Comparison of ENCODE assay signal across 30 cellular contexts in genomic region chr6:21423106-21423854, GRCh38.
A peak's percentile ranks its signal among the peaks of the same experiment; 100 is the strongest.
DNase-seq lines count a peak whose midpoint lies in the region; FAIRE-seq and TF ChIP-seq lines count a peak whose summit lies in the region.
"Had no signal": no experiment of that assay in that cellular context is flagged by ENCODE, and none has a peak within 500 bp of the region (broad histone marks: within the 10 kb centered on the region; RNA-seq: fewer than 3 reads in every experiment).

No MANE protein-coding gene starts in this region.

- H4K20me1 ChIP-seq in H1 (replicated peaks in 1 of 2; ENCODE audit: control insufficient read depth in 1 of 2, insufficient read depth in 2 of 2, low read length in 2 of 2) (no peaks in the 10 kb centered on the region), neural progenitor cell (ENCODE audit: low read depth) (no peaks in the 10 kb centered on the region)

- H2BK5ac ChIP-seq in H1 (ENCODE audit: low read depth, low read length), result no peak overlapping the region

- TF ChIP-seq RAD21 in H1 (IDR thresholded peaks at IDR 0.05 in 1 of 2, conservative IDR thresholded peaks at IDR 0.05 in 1 of 2; ENCODE audit: low read depth in 2 of 2, low read length in 2 of 2), result no peak

- H3K23me2 ChIP-seq in H1 (ENCODE audit: low read depth, low read length), result no peaks in the 10 kb centered on the region

- peak overlapping the region; percentile 41; the same call in 1 of the 2 replicates for H2AFZ ChIP-seq in H1 (ENCODE audit: low read length)
- H2AFZ ChIP-seq in neural progenitor cell (replicated peaks), result peak overlapping the region; percentile 84
- H2AFZ ChIP-seq: GM23248 had no signal

- H3K4ac ChIP-seq in H1 (replicated peaks; ENCODE audit: insufficient read length, low read depth, low read length), result no peak overlapping the region

- H3K27me3 ChIP-seq in H1 (replicated peaks in 1 of 4; ENCODE audit: control insufficient read depth in 3 of 4, extremely low read depth in 1 of 4, insufficient read depth in 3 of 4, low read length in 3 of 4) (no peaks in the 10 kb centered on the region), neural progenitor cell (no peaks in the 10 kb centered on the region), suprapubic skin (no peaks in the 10 kb centered on the region), stomach (no peaks in the 10 kb centered on the region)
- H3K27me3 ChIP-seq: breast epithelium, ovary, SJCRH30, upper lobe of right lung had no signal

- no peaks in the 10 kb centered on the region for H3F3A ChIP-seq in neural progenitor cell (ENCODE audit: low read depth)

- no peaks in the 10 kb centered on the region for H3K79me1 ChIP-seq in H1 (ENCODE audit: low read depth, low read length)

- H3K23ac ChIP-seq in H1 (ENCODE audit: insufficient read length), result no peak overlapping the region

- H3K9me3 ChIP-seq in H1 (ENCODE audit: insufficient read depth in 2 of 2, low read depth in 1 of 2, low read length in 1 of 2) (peaks cover 8 to 10% of the 10 kb centered on the region in 2 experiments; a peak in 3 of 4 replicates), neural progenitor cell (ENCODE audit: low read depth) (no peaks in the 10 kb centered on the region), suprapubic skin (no peaks in the 10 kb centered on the region), stomach (no peaks in the 10 kb centered on the region)
- H3K9me3 ChIP-seq: ovary, SJCRH30, upper lobe of right lung had no signal

- no peaks in the 10 kb centered on the region for H3K36me3 ChIP-seq in H1 (ENCODE audit: control insufficient read depth in 2 of 4, insufficient read depth in 4 of 4, low read length in 3 of 4)
- H3K36me3 ChIP-seq in neural progenitor cell, result peaks cover 3% of the 10 kb centered on the region
- no peaks in the 10 kb centered on the region for H3K36me3 ChIP-seq in suprapubic skin
- no peaks in the 10 kb centered on the region for H3K36me3 ChIP-seq in stomach
- H3K36me3 ChIP-seq: breast epithelium, ovary, SJCRH30, upper lobe of right lung had no signal

- no peak overlapping the region for H2BK12ac ChIP-seq in H1 (ENCODE audit: low read depth, low read length)

- H3K27ac Mint-ChIP-seq in neural progenitor cell, result no peak overlapping the region
- no peak overlapping the region for H3K27ac Mint-ChIP-seq in activated T-cell treated with anti-CD3 and anti-CD28 coated beads, Interleukin-2, amount 50 U/mL, for 24 hours
- H3K27ac Mint-ChIP-seq: activated B cell treated with CpG ODN at 0.5 μM for 24 hours; activated CD4-positive, alpha-beta T cell treated with anti-CD3 and anti-CD28 coated beads, Interleukin-2, amount 10 ng/mL, durations not matched to agents 7 days and 5 days; activated naive CD8-positive, alpha-beta T cell; CD4-positive, alpha-beta memory T cell; nephron; stimulated activated memory B cell treated with anti-CD40 and anti-IgM and Interleukin-4, amounts not matched to agents 10 μg/mL and 1 μg/mL and 100 μg/mL, for 72 hours had no signal

- no peak for TF ChIP-seq POLR2A in H1 (IDR thresholded peaks at IDR 0.05; ENCODE audit: control extremely low read depth in 1 of 2, low read depth in 2 of 2, low read length in 2 of 2)
- no peak for TF ChIP-seq POLR2A in suprapubic skin (IDR thresholded peaks at IDR 0.05)
- no peak for TF ChIP-seq POLR2A in stomach (IDR thresholded peaks at IDR 0.05)

- POLR2A ChIA-PET in H1 (lab: Charles Lee; ENCODE audit: partially characterized antibody), result interaction anchor here (0.7 kb wide), 1 partner anchor 91 kb away, joined by 3 read pairs; no protein-coding TSS in a partner anchor

- peaks cover 13% of the 10 kb centered on the region for H3K9me3 Mint-ChIP-seq in neural progenitor cell
- no peaks in the 10 kb centered on the region for H3K9me3 Mint-ChIP-seq in activated T-cell treated with anti-CD3 and anti-CD28 coated beads, Interleukin-2, amount 50 U/mL, for 24 hours

- no peak overlapping the region for H2BK20ac ChIP-seq in H1 (ENCODE audit: low read length)

- H3K4me3 Mint-ChIP-seq in neural progenitor cell, result no peak overlapping the region
- H3K4me3 Mint-ChIP-seq in activated T-cell treated with anti-CD3 and anti-CD28 coated beads, Interleukin-2, amount 50 U/mL, for 24 hours, result no peak overlapping the region
- H3K4me3 Mint-ChIP-seq: activated B cell treated with CpG ODN at 0.5 μM for 24 hours; activated CD4-positive, alpha-beta T cell treated with anti-CD3 and anti-CD28 coated beads, Interleukin-2, amount 10 ng/mL, durations not matched to agents 7 days and 5 days; activated naive CD8-positive, alpha-beta T cell; CD4-positive, alpha-beta memory T cell; nephron; stimulated activated memory B cell treated with anti-CD40 and anti-IgM and Interleukin-4, amounts not matched to agents 10 μg/mL and 1 μg/mL and 100 μg/mL, for 72 hours had no signal

- no peak overlapping the region for H3K14ac ChIP-seq in H1 (ENCODE audit: insufficient read length)

- no peak overlapping the region for H3K4me3 ChIP-seq in H1 (ENCODE audit: extremely low read depth in 1 of 4, insufficient read depth in 2 of 4, low read depth in 3 of 4, low read length in 4 of 4)
- no peak overlapping the region for H3K4me3 ChIP-seq in neural progenitor cell
- H3K4me3 ChIP-seq in suprapubic skin, result no peak overlapping the region
- H3K4me3 ChIP-seq in stomach, result no peak overlapping the region
- H3K4me3 ChIP-seq: breast epithelium, dorsolateral prefrontal cortex, GM23248, ovary, SJCRH30, upper lobe of right lung had no signal

- no peak overlapping the region for H3K27ac ChIP-seq in H1 (ENCODE audit: low read depth, low read length)
- H3K27ac ChIP-seq in neural progenitor cell, result no peak overlapping the region
- no peak overlapping the region for H3K27ac ChIP-seq in suprapubic skin
- H3K27ac ChIP-seq in stomach, result no peak overlapping the region
- H3K27ac ChIP-seq: breast epithelium, dorsolateral prefrontal cortex, GM23248, HL-60, ovary, SJCRH30, upper lobe of right lung had no signal

- peaks cover 14% of the 10 kb centered on the region for H3K27me3 Mint-ChIP-seq in neural progenitor cell (ENCODE audit: insufficient read depth, low read depth)
- peaks cover 28% of the 10 kb centered on the region for H3K27me3 Mint-ChIP-seq in activated T-cell treated with anti-CD3 and anti-CD28 coated beads, Interleukin-2, amount 50 U/mL, for 24 hours
- H3K27me3 Mint-ChIP-seq: activated naive CD8-positive, alpha-beta T cell; stimulated activated memory B cell treated with anti-CD40 and anti-IgM and Interleukin-4, amounts not matched to agents 10 μg/mL and 1 μg/mL and 100 μg/mL, for 72 hours had no signal

- H3K79me2 ChIP-seq in H1 (ENCODE audit: control insufficient read depth in 1 of 2, insufficient read depth in 2 of 2, low read length in 2 of 2) (no peaks in the 10 kb centered on the region), neural progenitor cell (ENCODE audit: low read depth) (no peaks in the 10 kb centered on the region)

- H3K4me1 ChIP-seq in H1 (replicated peaks in 1 of 4; ENCODE audit: control insufficient read depth in 3 of 4, insufficient read depth in 4 of 4, low read length in 3 of 4), result peaks cover 0 to 4% (median 0%) of the 10 kb centered on the region in 4 experiments; a peak in 1 of 7 replicates
- H3K4me1 ChIP-seq in neural progenitor cell, result peaks cover 9% of the 10 kb centered on the region
- H3K4me1 ChIP-seq in suprapubic skin, result no peaks in the 10 kb centered on the region
- H3K4me1 ChIP-seq in stomach, result no peaks in the 10 kb centered on the region
- H3K4me1 ChIP-seq: SJCRH30 had no signal

- WGBS in H1 (ENCODE audit: extremely low coverage in 1 of 2, insufficient coverage in 1 of 2, insufficient read length in 1 of 2, insufficient replicate concordance in 2 of 2, low coverage in 1 of 2, low lambda C conversion rate in 2 of 2, missing lambda C conversion rate in 1 of 2), 2 experiments, result 87% methylated on average over 12 of the region's 21 CpGs; no CpG with 5 or more reads in 1 of the 2 experiments
- 81% methylated on average over 16 of the region's 21 CpGs for WGBS in suprapubic skin
- 87 to 94% (median 91%) methylated on average over 11 to 21 of the region's 21 CpGs for WGBS in stomach, 5 donors

- CTCF ChIA-PET in H1 (lab: Charles Lee; ENCODE audit: partially characterized antibody), result no interaction called here

- peak; percentile 67 for DNase-seq in ELF-1 (ENCODE audit: low read depth, low spot score)
- DNase-seq in NCI-H82 (lab: John Stamatoyannopoulos, UW), result peak; percentile 84
- no peak for DNase-seq in H1 (ENCODE audit: low read depth in 1 of 2, low spot score in 2 of 2)
- DNase-seq in neural progenitor cell (ENCODE audit: low spot score), result peak; percentile 66
- DNase-seq in suprapubic skin (ENCODE audit: low spot score in 2 of 2), result no peak
- DNase-seq in activated T-cell treated with anti-CD3 and anti-CD28 coated beads, Interleukin-2, amount 50 U/mL, for 24 hours, result no peak
- DNase-seq in stomach, result no peak
- no peak for DNase-seq in NCI-H2081 treated with DMSO at 0.1 percent for 48 hours (lab: John Stamatoyannopoulos, UW)
- DNase-seq: activated B cell treated with CpG ODN at 0.5 μM for 24 hours; activated CD4-positive, alpha-beta T cell treated with anti-CD3 and anti-CD28 coated beads, Interleukin-2, amount 10 ng/mL, durations not matched to agents 7 days and 5 days; activated effector memory CD4-positive, alpha-beta T cell treated with Interleukin-2 at 50 U/mL for 16 hours; anterior cingulate cortex; CD4-positive, alpha-beta memory T cell; DMS 273 treated with DMSO at 0.1 percent for 48 hours; dorsolateral prefrontal cortex; foreskin melanocyte; GM23248; Karpas-422; NCI-H1930; NCI-H748 treated with DMSO at 0.1 percent for 48 hours; ovary; SJCRH30; upper lobe of right lung had no signal

- intact Hi-C loops in stomach (cut with DNase I; ENCODE audit: low total_unique reads), result no loop called here

- peaks cover 20% of the 10 kb centered on the region for H3K4me1 Mint-ChIP-seq in neural progenitor cell
- no peaks in the 10 kb centered on the region for H3K4me1 Mint-ChIP-seq in activated T-cell treated with anti-CD3 and anti-CD28 coated beads, Interleukin-2, amount 50 U/mL, for 24 hours (ENCODE audit: low read depth)
- H3K4me1 Mint-ChIP-seq: activated B cell treated with CpG ODN at 0.5 μM for 24 hours; activated CD4-positive, alpha-beta T cell treated with anti-CD3 and anti-CD28 coated beads, Interleukin-2, amount 10 ng/mL, durations not matched to agents 7 days and 5 days; CD4-positive, alpha-beta memory T cell; stimulated activated memory B cell treated with anti-CD40 and anti-IgM and Interleukin-4, amounts not matched to agents 10 μg/mL and 1 μg/mL and 100 μg/mL, for 72 hours had no signal

- no peak overlapping the region for H3K18ac ChIP-seq in H1 (ENCODE audit: extremely low read depth, low read length)

- H4K5ac ChIP-seq in H1 (ENCODE audit: insufficient read length, low read depth, low read length), result no peak overlapping the region

- H3K4me2 ChIP-seq in H1 (ENCODE audit: insufficient read depth in 1 of 2, low read depth in 2 of 2, low read length in 2 of 2), result no peak overlapping the region
- H3K4me2 ChIP-seq in neural progenitor cell, result peak overlapping the region; percentile 48

- no peak for TF ChIP-seq CTCF in H1 (IDR thresholded peaks at IDR 0.05; ENCODE audit: control extremely low read depth in 1 of 3, insufficient read depth in 1 of 3, low read depth in 1 of 3, low read length in 3 of 3)
- no peak for TF ChIP-seq CTCF in neural progenitor cell (IDR thresholded peaks at IDR 0.05)
- no peak for TF ChIP-seq CTCF in suprapubic skin (IDR thresholded peaks at IDR 0.05)
- TF ChIP-seq CTCF in stomach (IDR thresholded peaks at IDR 0.05), result no peak

- no peak overlapping the region for H2AK5ac ChIP-seq in H1 (ENCODE audit: low read depth, low read length)

- no peak for FAIRE-seq in H1 (lab: Jason Lieb, UNC)
- FAIRE-seq: A204.1, RCC 7860 had no signal

- H4K8ac ChIP-seq in H1 (ENCODE audit: extremely low read depth, insufficient read depth, low read length), result peak overlapping the region; percentile 42; the same call in 1 of the 2 replicates

- no peak overlapping the region for H2BK120ac ChIP-seq in H1 (replicated peaks; ENCODE audit: low read depth, low read length)

- H4K91ac ChIP-seq in H1 (replicated peaks; ENCODE audit: insufficient read length, low read length), result no peak overlapping the region

- no peak overlapping the region for H2BK15ac ChIP-seq in H1 (ENCODE audit: low read length)

- peaks cover 4% of the 10 kb centered on the region for H3K36me3 Mint-ChIP-seq in neural progenitor cell
- H3K36me3 Mint-ChIP-seq in activated T-cell treated with anti-CD3 and anti-CD28 coated beads, Interleukin-2, amount 50 U/mL, for 24 hours (ENCODE audit: low read depth), result no peaks in the 10 kb centered on the region
- H3K36me3 Mint-ChIP-seq: activated naive CD8-positive, alpha-beta T cell; CD4-positive, alpha-beta memory T cell; stimulated activated memory B cell treated with anti-CD40 and anti-IgM and Interleukin-4, amounts not matched to agents 10 μg/mL and 1 μg/mL and 100 μg/mL, for 72 hours had no signal

- no peak overlapping the region for H3K9ac ChIP-seq in H1 (replicated peaks in 1 of 4; ENCODE audit: extremely low read depth in 1 of 4, low read depth in 3 of 4, low read length in 3 of 4)
- no peak overlapping the region for H3K9ac ChIP-seq in neural progenitor cell
- H3K9ac ChIP-seq: GM23248 had no signal

- H3K56ac ChIP-seq in H1 (replicated peaks; ENCODE audit: insufficient read length, low read depth, low read length), result no peak overlapping the region

- no peak for TF ChIP-seq EP300 in H1 (IDR thresholded peaks at IDR 0.05; ENCODE audit: borderline replicate concordance in 1 of 2, low read depth in 2 of 2, low read length in 2 of 2)
- TF ChIP-seq EP300 in suprapubic skin (IDR thresholded peaks at IDR 0.05), result no peak
- TF ChIP-seq EP300 in stomach (IDR thresholded peaks at IDR 0.05), result no peak

Comparison
In these comparisons a context has a peak if more than half of its experiments do, and no peak if none do; other contexts are left out.
1. DNase-seq: peak in ELF-1 (single experiment), NCI-H82 (single experiment) and neural progenitor cell (single experiment); none in H1 (0 of 2), suprapubic skin (0 of 2), activated T-cell treated with anti-CD3 and anti-CD28 coated beads, Interleukin-2, amount 50 U/mL, for 24 hours (single experiment), stomach (single experiment) and NCI-H2081 treated with DMSO at 0.1 percent for 48 hours (single experiment).